In the genomic region with DNA sequence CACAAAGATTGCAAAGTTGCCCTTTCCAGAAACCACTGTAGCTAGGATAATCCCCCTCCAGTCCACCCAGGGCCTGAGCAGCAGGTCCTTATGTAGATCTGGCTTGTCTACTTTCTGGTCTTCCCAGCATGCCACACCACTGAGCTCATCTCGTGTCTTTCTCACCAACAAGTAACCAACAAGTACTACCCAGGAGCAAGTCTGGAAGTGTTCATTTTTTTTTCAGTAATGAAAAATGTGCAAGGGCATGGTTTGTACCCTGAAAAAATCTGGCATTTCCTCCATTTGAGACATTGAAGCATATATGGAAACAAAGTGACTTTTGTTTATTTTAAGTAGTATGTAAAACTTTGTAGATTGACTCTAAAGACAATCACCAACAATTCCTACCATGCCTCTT, we compare ENCODE assay signal across 20 cellular contexts.
"Had no signal": no experiment of that assay in that cellular context is flagged by ENCODE, and none has a peak within 500 bp of the region (broad histone marks: within the 10 kb centered on the region; RNA-seq: fewer than 3 reads in every experiment).

No MANE protein-coding gene starts in this region.

- H3K27ac ChIP-seq: colonic mucosa, dorsolateral prefrontal cortex, foreskin keratinocyte, heart right ventricle, left ventricle myocardium inferior, right atrium auricular region, testis, transverse colon had no signal

- DNase-seq: activated CD4-positive, alpha-beta memory T cell treated with anti-CD3 and anti-CD28 coated beads, Interleukin-2, amount 10 ng/mL, durations not matched to agents 7 days and 5 days; activated CD4-positive, alpha-beta T cell treated with anti-CD3 and anti-CD28 coated beads, Interleukin-2, amount 10 ng/mL, durations not matched to agents 7 days and 5 days; activated CD4-positive, CD25-positive, alpha-beta regulatory T cell treated with anti-CD3 and anti-CD28 coated beads, Interleukin-2, amount 50 U/mL, for 72 hours; activated gamma-delta T cell treated with Interleukin-2 at 50 U/mL for 16 hours; activated naive CD4-positive, alpha-beta T cell treated with anti-CD3 and anti-CD28 coated beads, Interleukin-2, amount 50 U/mL, for 16 hours; activated T-cell treated with anti-CD3 and anti-CD28 coated beads, Interleukin-2, amount 50 U/mL, for 4 hours; colonic mucosa; dorsolateral prefrontal cortex; effector memory CD8-positive, alpha-beta T cell; foreskin keratinocyte; left ventricle myocardium inferior; mucosa of descending colon; stimulated activated CD4-positive, alpha-beta T cell treated with anti-CD3 and anti-CD28 coated beads, Interleukin-2, amount 100 ng/mL, for 48 hours; stimulated activated naive CD8-positive, alpha-beta T cell treated with anti-CD3 and anti-CD28 coated beads, Interleukin-15, Interleukin-2, amounts not matched to agents 100 U/mL and 50 U/mL, for 24 hours; T-helper 9 cell; testis; transverse colon had no signal

- H3K27me3 ChIP-seq: colonic mucosa, foreskin keratinocyte, heart right ventricle, right atrium auricular region, testis, transverse colon had no signal

- H3K36me3 ChIP-seq: colonic mucosa, heart right ventricle, left ventricle myocardium inferior, right atrium auricular region, transverse colon had no signal

- H3K4me3 ChIP-seq: colonic mucosa, dorsolateral prefrontal cortex, heart right ventricle, left ventricle myocardium inferior, lung, mucosa of descending colon, right atrium auricular region, testis, transverse colon had no signal

- H3K4me1 ChIP-seq: colonic mucosa, heart right ventricle, left ventricle myocardium inferior, right atrium auricular region, testis, transverse colon had no signal

- H3K9me3 ChIP-seq: colonic mucosa, heart right ventricle, left ventricle myocardium inferior, mucosa of descending colon, right atrium auricular region, testis, transverse colon had no signal
